Comparison of ENCODE assay signal across 18 cellular contexts in the genomic region with DNA sequence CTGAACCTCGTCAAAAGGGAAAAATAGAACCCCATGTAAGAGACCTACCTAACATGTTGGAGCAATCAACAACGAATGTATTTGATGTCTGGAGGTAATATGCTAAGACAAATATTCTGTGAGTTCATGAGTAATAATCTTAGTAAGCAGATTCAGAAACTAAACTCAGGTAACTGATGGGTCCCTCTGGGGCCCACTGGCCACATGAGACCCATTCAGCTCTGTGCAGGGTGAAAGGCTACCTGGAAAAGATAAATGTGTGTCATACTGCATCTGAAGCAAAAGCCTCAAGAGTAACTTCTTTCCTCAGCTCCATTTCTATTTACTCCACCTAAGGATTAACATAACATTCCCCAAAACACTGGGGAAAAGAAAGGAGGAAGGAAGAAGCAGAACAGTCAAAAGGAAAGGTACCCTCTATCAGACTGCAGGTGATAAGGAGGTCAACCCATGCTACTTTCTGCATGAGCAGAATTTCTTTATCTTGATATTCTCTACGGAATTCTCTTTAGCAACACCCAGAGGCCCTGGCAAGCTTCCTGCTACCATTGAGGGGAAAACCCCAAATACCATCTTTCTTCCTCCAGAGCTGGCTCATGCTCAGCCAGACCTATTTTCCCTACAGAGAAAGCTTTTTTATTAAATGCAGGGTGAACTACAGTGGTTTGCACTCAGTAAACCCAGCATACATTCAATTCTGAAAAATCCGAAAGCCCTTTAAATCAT. TPM values are rescaled to one million over a fixed set of nuclear protein-coding genes. Genes with fewer than 3 reads are reported as not detected.
DNase-seq lines count a peak whose midpoint lies in the region; ATAC-seq, FAIRE-seq and TF ChIP-seq lines count a peak whose summit lies in the region.
"Had no signal": no experiment of that assay in that cellular context is flagged by ENCODE, and none has a peak within 500 bp of the region (broad histone marks: within the 10 kb centered on the region; RNA-seq: fewer than 3 reads in every experiment).

No MANE protein-coding gene starts in this region.

- H4K20me1 ChIP-seq in GM23338 (replicated peaks; ENCODE audit: insufficient read depth): no peaks in the 10 kb centered on the region
- H4K20me1 ChIP-seq in astrocyte (ENCODE audit: insufficient read depth, low read length): no peaks in the 10 kb centered on the region

- TF ChIP-seq CTCF in AG04449 (IDR thresholded peaks at IDR 0.05; ENCODE audit: insufficient read depth, low read length, missing control alignments): no peak
- TF ChIP-seq CTCF in GM23338 (conservative IDR thresholded peaks at IDR 0.05; ENCODE audit: low read depth in 2 of 2): no peak
- no peak for TF ChIP-seq CTCF in astrocyte (IDR thresholded peaks at IDR 0.05; ENCODE audit: insufficient read depth, low read depth, low read length)

- H3K9ac ChIP-seq in astrocyte (ENCODE audit: low read length): no peak overlapping the region

- H3K4me2 ChIP-seq in GM23338 (no peak overlapping the region), astrocyte (ENCODE audit: low read length) (no peak overlapping the region)

- peak; percentile 33 for DNase-seq in AG04449 (ENCODE audit: low read depth, low spot score)
- peak; percentile 8 for DNase-seq in GM23338 (ENCODE audit: low spot score)
- peak; percentile 47 for DNase-seq in astrocyte (ENCODE audit: low read depth)
- DNase-seq in glomerular visceral epithelial cell (ENCODE audit: extremely low spot score): peak; percentile 47
- no peak for DNase-seq in NOMO-1 treated with dmso at 0.1 percent for 144 hours (lab: John Stamatoyannopoulos, UW; ENCODE audit: unreplicated experiment)
- no peak for DNase-seq in DMS53 (lab: John Stamatoyannopoulos, UW)
- DNase-seq in activated CD4-positive, alpha-beta T cell treated with anti-CD3 and anti-CD28 coated beads, Interleukin-2, amount 50 U/mL, for 48 hours: no peak
- DNase-seq in NCI-H2196 treated with DMSO at 0.1 percent for 48 hours (lab: John Stamatoyannopoulos, UW; ENCODE audit: unreplicated experiment): no peak
- DNase-seq: activated T-cell treated with anti-CD3 and anti-CD28 coated beads, Interleukin-2, amount 50 U/mL, for 4 hours; NCI-H1436 treated with DMSO at 0.1 percent for 48 hours; NCI-H82; nephron progenitor cell; transverse colon had no signal

- peak overlapping the region; percentile 64; the same call in 1 of the 2 replicates for H2AFZ ChIP-seq in GM23338
- no peak overlapping the region for H2AFZ ChIP-seq in astrocyte (ENCODE audit: low read depth, low read length)

- H3K27ac Mint-ChIP-seq in GM23338: no peak overlapping the region
- H3K27ac Mint-ChIP-seq in astrocyte (ENCODE audit: unreplicated experiment): no peak overlapping the region
- H3K27ac Mint-ChIP-seq: nephron progenitor cell, WTC11 had no signal

- H3K4me1 Mint-ChIP-seq in GM23338 (no peaks in the 10 kb centered on the region; the same call in 1 of the 3 replicates), astrocyte (ENCODE audit: low read depth, unreplicated experiment) (peaks cover 7% of the 10 kb centered on the region)
- H3K4me1 Mint-ChIP-seq: nephron progenitor cell had no signal

- no peaks in the 10 kb centered on the region for H3K9me2 ChIP-seq in GM23338 (ENCODE audit: insufficient read depth)

- peaks cover 2% of the 10 kb centered on the region for H3K27me3 Mint-ChIP-seq in GM23338 (ENCODE audit: insufficient read depth, low read depth, poor library complexity)
- H3K27me3 Mint-ChIP-seq in astrocyte (ENCODE audit: low read depth, unreplicated experiment): no peaks in the 10 kb centered on the region

- ATAC-seq in GM23338: no peak
- ATAC-seq: activated T-cell treated with anti-CD3 and anti-CD28 coated beads, Interleukin-2, amount 50 U/mL, for 4 hours; WTC11 had no signal

- CTCF ChIA-PET in AG04449 (lab: Yijun Ruan, JAX): interaction anchor here (1.2 to 2.0 kb wide), 2 partner anchors 10 to 408 kb away, joined by 3 to 4 read pairs; no protein-coding TSS in a partner anchor

- no peak overlapping the region for H3K4me3 ChIP-seq in AG04449 (ENCODE audit: low read depth, low read length)
- no peak overlapping the region for H3K4me3 ChIP-seq in GM23338
- no peak overlapping the region for H3K4me3 ChIP-seq in astrocyte (ENCODE audit: insufficient read depth, low read depth, low read length)
- H3K4me3 ChIP-seq: SJSA1, skin epidermis, transverse colon had no signal

- FAIRE-seq in astrocyte (lab: Jason Lieb, UNC): no peak
- FAIRE-seq: G401.6 had no signal

- H3K9me3 ChIP-seq in astrocyte (ENCODE audit: insufficient read depth, low read depth, low read length): no peaks in the 10 kb centered on the region
- H3K9me3 ChIP-seq: SJSA1, transverse colon had no signal

- no peaks in the 10 kb centered on the region for H3K4me1 ChIP-seq in GM23338 (ENCODE audit: insufficient read depth)
- peaks cover 8% of the 10 kb centered on the region for H3K4me1 ChIP-seq in astrocyte (ENCODE audit: insufficient read depth, low read length)

- H3K36me3 ChIP-seq in GM23338 (ENCODE audit: insufficient read depth) (no peaks in the 10 kb centered on the region), astrocyte (ENCODE audit: insufficient read depth, low read length) (no peaks in the 10 kb centered on the region)
- H3K36me3 ChIP-seq: SJSA1, transverse colon had no signal

- H3K4me3 Mint-ChIP-seq in GM23338: no peak overlapping the region
- H3K4me3 Mint-ChIP-seq in astrocyte (ENCODE audit: unreplicated experiment): no peak overlapping the region
- H3K4me3 Mint-ChIP-seq: activated T-cell treated with anti-CD3 and anti-CD28 coated beads, Interleukin-2, amount 50 U/mL, for 4 hours; nephron progenitor cell; WTC11 had no signal

- POLR2A ChIA-PET in AG04449 (lab: Yijun Ruan, JAX): no interaction called here

- no peaks in the 10 kb centered on the region for H3K9me3 Mint-ChIP-seq in GM23338
- no peaks in the 10 kb centered on the region for H3K9me3 Mint-ChIP-seq in astrocyte (ENCODE audit: unreplicated experiment)
- H3K9me3 Mint-ChIP-seq: activated T-cell treated with anti-CD3 and anti-CD28 coated beads, Interleukin-2, amount 50 U/mL, for 4 hours; nephron progenitor cell; WTC11 had no signal

- H3K27ac ChIP-seq in GM23338 (ENCODE audit: low read depth) (no peak overlapping the region), astrocyte (ENCODE audit: low read depth, low read length) (no peak overlapping the region)
- H3K27ac ChIP-seq: SJSA1, skin epidermis, transverse colon had no signal

- H3K27me3 ChIP-seq in GM23338 (ENCODE audit: insufficient read depth) (no peaks in the 10 kb centered on the region), astrocyte (ENCODE audit: insufficient read depth, low read length) (no peaks in the 10 kb centered on the region)
- H3K27me3 ChIP-seq: SJSA1, transverse colon had no signal

- no peaks in the 10 kb centered on the region for H3K36me3 Mint-ChIP-seq in GM23338 (ENCODE audit: low read depth)
- H3K36me3 Mint-ChIP-seq in astrocyte (ENCODE audit: low read depth, unreplicated experiment): no peaks in the 10 kb centered on the region
- H3K36me3 Mint-ChIP-seq: WTC11 had no signal

- H3F3A ChIP-seq in GM23338 (replicated peaks; ENCODE audit: low read depth): no peaks in the 10 kb centered on the region

- H3K79me2 ChIP-seq in GM23338 (replicated peaks; ENCODE audit: insufficient read depth) (no peaks in the 10 kb centered on the region), astrocyte (ENCODE audit: insufficient read depth, low read length) (no peaks in the 10 kb centered on the region)

RNA-seq across cellular contexts. Expression of gene ABCA6, which starts 37.7 kb away (rescaled TPM):
- total RNA-seq in GM23338 (2014; rRNA removed; shearing (Covaris generic)): not detected in 2 replicates
- polyA plus RNA-seq in GM23338 (2016; fragmentation: Nextera tagmentation; extraction: Ambion mirVana): not detected in 2 replicates
- not detected in 2 replicates for total RNA-seq in astrocyte
- total RNA-seq: HT1080, SJSA1, WTC11 had no signal

RNA-seq across cellular contexts. Expression of gene ABCA10, which starts 49.2 kb away (rescaled TPM):
- not detected in 2 replicates for total RNA-seq in GM23338 (2014; rRNA removed; shearing (Covaris generic))
- polyA plus RNA-seq in GM23338 (2016; fragmentation: Nextera tagmentation; extraction: Ambion mirVana): not detected in 2 replicates
- 0.20 and 0.75 TPM in 2 replicates for total RNA-seq in astrocyte
- total RNA-seq: WTC11 had no signal

Comparison
In these comparisons a context has a peak if more than half of its experiments do, and no peak if none do; other contexts are left out.
1. DNase-seq: peak in AG04449 (single experiment), GM23338 (single experiment), astrocyte (single experiment) and glomerular visceral epithelial cell (single experiment); none in NOMO-1 treated with dmso at 0.1 percent for 144 hours (single experiment), DMS53 (single experiment), activated CD4-positive, alpha-beta T cell treated with anti-CD3 and anti-CD28 coated beads, Interleukin-2, amount 50 U/mL, for 48 hours (0 of 2) and NCI-H2196 treated with DMSO at 0.1 percent for 48 hours (single experiment).